27 cellular contexts compared by ENCODE assay signal in genomic region chr3:99442599-99442998, GRCh38.
"Had no signal": no experiment of that assay in that cellular context is flagged by ENCODE, and none has a peak within 500 bp of the region (broad histone marks: within the 10 kb centered on the region; RNA-seq: fewer than 3 reads in every experiment).

No MANE protein-coding gene starts in this region.

- H3K36me3 ChIP-seq: colonic mucosa, esophagus muscularis mucosa, esophagus squamous epithelium, gastrocnemius medialis, gastroesophageal sphincter, heart left ventricle, heart right ventricle had no signal

- ATAC-seq: effector memory CD8-positive, alpha-beta T cell; esophagus mucosa; foreskin keratinocyte; gastrocnemius medialis; gastroesophageal sphincter; heart left ventricle; heart right ventricle had no signal

- H3K27ac Mint-ChIP-seq: dendritic cell treated with granulocyte-macrophage colony-stimulating factor and Interleukin-4, amounts not matched to agents 40 ng/mL and 50 ng/mL, for 4 days; effector memory CD8-positive, alpha-beta T cell; endodermal cell had no signal

- DNase-seq: colonic mucosa; cortex of kidney; dermis blood vessel endothelial cell; dorsolateral prefrontal cortex; effector CD4-positive, alpha-beta T cell; effector CD8-positive, alpha-beta T cell; effector memory CD4-positive, alpha-beta T cell; effector memory CD8-positive, alpha-beta T cell; endodermal cell; erythroblast; esophagus squamous epithelium; foreskin fibroblast; foreskin keratinocyte; foreskin melanocyte; gastrocnemius medialis; glutamatergic neuron; head of caudate nucleus; heart left ventricle; heart right ventricle had no signal

- H3K27ac ChIP-seq: colonic mucosa, coronary artery, dorsolateral prefrontal cortex, epithelial cell of prostate, esophagus muscularis mucosa, esophagus squamous epithelium, foreskin keratinocyte, gastrocnemius medialis, gastroesophageal sphincter, heart left ventricle, heart right ventricle had no signal

- FAIRE-seq: endometrium, endothelial cell of umbilical vein had no signal

- H3K27me3 ChIP-seq: colonic mucosa, esophagus muscularis mucosa, esophagus squamous epithelium, gastrocnemius medialis, gastroesophageal sphincter, heart left ventricle, heart right ventricle had no signal

- H3K4me3 ChIP-seq: colonic mucosa, coronary artery, dorsolateral prefrontal cortex, esophagus muscularis mucosa, esophagus squamous epithelium, gastrocnemius medialis, gastroesophageal sphincter, heart left ventricle, heart right ventricle had no signal

- H3K27me3 Mint-ChIP-seq: dendritic cell treated with granulocyte-macrophage colony-stimulating factor and Interleukin-4, amounts not matched to agents 40 ng/mL and 50 ng/mL, for 4 days; effector memory CD8-positive, alpha-beta T cell had no signal

- H3K4me3 Mint-ChIP-seq: dendritic cell treated with granulocyte-macrophage colony-stimulating factor and Interleukin-4, amounts not matched to agents 40 ng/mL and 50 ng/mL, for 4 days; effector memory CD8-positive, alpha-beta T cell; endodermal cell had no signal

- H3K9me3 ChIP-seq: colonic mucosa, esophagus muscularis mucosa, esophagus squamous epithelium, gastrocnemius medialis, gastroesophageal sphincter, heart left ventricle had no signal
